In the genomic region with DNA sequence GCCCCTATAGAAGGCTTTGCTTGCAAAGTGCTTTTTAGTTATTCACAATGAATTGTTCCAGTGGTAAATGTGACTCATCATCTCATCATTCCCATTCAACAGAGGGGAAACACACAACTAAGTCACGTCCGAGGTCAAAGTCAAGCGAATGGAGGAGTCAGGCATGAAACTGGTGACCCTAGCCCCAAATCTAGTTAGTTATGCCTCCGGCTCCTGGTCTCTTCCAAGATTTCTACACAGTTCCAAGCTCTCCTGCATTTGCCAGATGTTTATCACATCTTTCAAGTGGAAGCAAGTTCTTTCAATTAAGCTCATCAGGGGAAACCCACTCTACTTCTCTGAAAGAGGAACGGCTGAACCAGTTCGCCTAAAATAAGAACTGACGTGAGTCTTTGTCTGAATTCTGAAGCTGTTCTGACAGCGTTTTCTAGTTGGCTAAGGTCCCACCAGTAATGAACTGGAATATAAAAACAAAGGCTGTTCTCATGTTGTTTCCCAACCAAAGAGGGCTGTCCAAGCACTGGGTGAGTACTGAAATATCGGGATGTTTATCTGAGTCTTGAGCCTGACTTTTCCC, we compare ENCODE assay signal across 8 cellular contexts.
DNase-seq lines count a peak whose midpoint lies in the region; ATAC-seq, FAIRE-seq and TF ChIP-seq lines count a peak whose summit lies in the region.

No MANE protein-coding gene starts in this region.

- no peaks in the 10 kb centered on the region for H3K27me3 ChIP-seq in right atrium auricular region

- peak overlapping the region; percentile 2 to 50 for H3K27ac ChIP-seq in right atrium auricular region

- H3K4me3 ChIP-seq in GM12865 (ENCODE audit: low read depth, low read length) (no peak overlapping the region; the same call in 1 of the 2 replicates), right atrium auricular region (no peak overlapping the region)

- peak; percentile 97 for FAIRE-seq in RCC 7860 (lab: Jason Lieb, UNC)

- in situ Hi-C loops in ACHN (cut with HindIII; ENCODE audit: low pct_ligation_motif_present, low pct_unique_long_range_greater_than_20kb, low sequenced_read_pairs) = no loop called here

- peak; percentile 72 for DNase-seq in GM12865 (ENCODE audit: low read depth)
- peak; percentile 83 for DNase-seq in RCC 7860 (ENCODE audit: low spot score)
- DNase-seq in right atrium auricular region (ENCODE audit: low spot score) = no peak
- no peak for DNase-seq in ACHN
- DNase-seq in RPMI8226 = no peak

- no peaks in the 10 kb centered on the region for H3K9me3 ChIP-seq in right atrium auricular region

- no peaks in the 10 kb centered on the region for H3K36me3 ChIP-seq in right atrium auricular region

- peak; percentile 67 for ATAC-seq in GM21619 (IDR thresholded peaks at IDR 0.05; ENCODE audit: unreplicated experiment)
- no peak for ATAC-seq in HG03521 (IDR thresholded peaks at IDR 0.05; ENCODE audit: unreplicated experiment)
- no peak for ATAC-seq in activated CD4-positive, CD25-positive, alpha-beta regulatory T cell treated with anti-CD3 and anti-CD28 coated beads, Interleukin-2, amount 50 U/mL, for 24 hours

- peaks cover 0 to 10% of the 10 kb centered on the region in 2 donors for H3K4me1 ChIP-seq in right atrium auricular region

- TF ChIP-seq CTCF in GM12865 (IDR thresholded peaks at IDR 0.05; ENCODE audit: insufficient read depth, low read depth, low read length, missing control alignments) (no peak), right atrium auricular region (IDR thresholded peaks at IDR 0.05) (no peak)

Comparison
In these comparisons a context has a peak if more than half of its experiments do, and no peak if none do; other contexts are left out.
1. DNase-seq: peak in GM12865 (single experiment) and RCC 7860 (single experiment); none in right atrium auricular region (single experiment), ACHN (single experiment) and RPMI8226 (single experiment).